Comparison of ENCODE assay signal across 13 cellular contexts in genomic region chr2:62363166-62363565, GRCh38.
DNase-seq lines count a peak whose midpoint lies in the region; ATAC-seq and TF ChIP-seq lines count a peak whose summit lies in the region.
"Had no signal": no experiment of that assay in that cellular context is flagged by ENCODE, and none has a peak within 500 bp of the region (broad histone marks: within the 10 kb centered on the region; RNA-seq: fewer than 3 reads in every experiment).

No MANE protein-coding gene starts in this region.

- H3K27ac ChIP-seq in OCI-LY1 (ENCODE audit: low read depth, low read length, poor library complexity, severe bottlenecking), result peak overlapping the region; percentile 66
- H3K27ac ChIP-seq: upper lobe of left lung had no signal

- H4K20me1 ChIP-seq in OCI-LY1 (ENCODE audit: insufficient read depth, low read length), result no peaks in the 10 kb centered on the region

- no peaks in the 10 kb centered on the region for H3K36me3 ChIP-seq in OCI-LY1 (ENCODE audit: insufficient read depth, low read length)
- H3K36me3 ChIP-seq: upper lobe of left lung had no signal

- H3K4me3 Mint-ChIP-seq in naive thymus-derived CD8-positive, alpha-beta T cell, result no peak overlapping the region

- H3K9me3 ChIP-seq in OCI-LY1 (ENCODE audit: low read length), result no peaks in the 10 kb centered on the region

- no peaks in the 10 kb centered on the region for H3K36me3 Mint-ChIP-seq in naive thymus-derived CD8-positive, alpha-beta T cell

- POLR2A ChIA-PET in naive thymus-derived CD8-positive, alpha-beta T cell (lab: Charles Lee), result no interaction called here

- H3K4me1 ChIP-seq in OCI-LY1 (ENCODE audit: insufficient read depth, low read length, severe bottlenecking), result peaks cover 29% of the 10 kb centered on the region
- H3K4me1 ChIP-seq: upper lobe of left lung had no signal

- no peak overlapping the region for H2AFZ ChIP-seq in OCI-LY1 (ENCODE audit: low read length)

- peaks cover 0 to 6% (median 1%) of the 10 kb centered on the region in 4 donors for H3K4me1 Mint-ChIP-seq in naive thymus-derived CD8-positive, alpha-beta T cell

- no peaks in the 10 kb centered on the region for H3K79me2 ChIP-seq in OCI-LY1 (ENCODE audit: insufficient read depth, low read length)

- peak; percentile 78 for ATAC-seq in GM18499 (IDR thresholded peaks at IDR 0.05; ENCODE audit: insufficient read depth, unreplicated experiment)
- ATAC-seq in GM19468 (IDR thresholded peaks at IDR 0.05; ENCODE audit: extremely low read depth, unreplicated experiment), result peak; percentile 73
- peak; percentile 84 for ATAC-seq in HG02885 (IDR thresholded peaks at IDR 0.05; ENCODE audit: poor library complexity, unreplicated experiment)
- no peak for ATAC-seq in naive thymus-derived CD8-positive, alpha-beta T cell

- DNase-seq in naive thymus-derived CD8-positive, alpha-beta T cell, result no peak
- DNase-seq in HUDEP-2 (lab: John Stamatoyannopoulos, UW; ENCODE audit: unreplicated experiment in 76 of 76), result no peak
- DNase-seq in NCI-H82 treated with DMSO at 0.1 percent for 48 hours (lab: John Stamatoyannopoulos, UW; ENCODE audit: unreplicated experiment), result no peak
- DNase-seq in NOMO-1 (lab: John Stamatoyannopoulos, UW; ENCODE audit: unreplicated experiment in 2 of 2), result no peak
- DNase-seq: activated CD8-positive, alpha-beta memory T cell treated with anti-CD3 and anti-CD28 coated beads, Interleukin-2, amount 50 U/mL, for 4 hours; AML-193; midbrain; T1000 had no signal

- peak overlapping the region; percentile 10 for H3K4me3 ChIP-seq in OCI-LY1 (ENCODE audit: low read depth, low read length, poor library complexity, severe bottlenecking)
- H3K4me3 ChIP-seq: upper lobe of left lung had no signal

- H3K27me3 Mint-ChIP-seq in naive thymus-derived CD8-positive, alpha-beta T cell, result peaks cover 0 to 3% (median 0%) of the 10 kb centered on the region in 5 donors

- H3K9me3 Mint-ChIP-seq in naive thymus-derived CD8-positive, alpha-beta T cell, result peaks cover 0 to 4% (median 0%) of the 10 kb centered on the region in 9 donors

- H3K9ac ChIP-seq in OCI-LY1 (ENCODE audit: low read length), result no peak overlapping the region; the same call in 1 of the 2 replicates

- H3K27ac Mint-ChIP-seq in naive thymus-derived CD8-positive, alpha-beta T cell, result no peak overlapping the region

- no peaks in the 10 kb centered on the region for H3F3A ChIP-seq in OCI-LY1 (ENCODE audit: insufficient read depth, low read length)

- no peaks in the 10 kb centered on the region for H3K27me3 ChIP-seq in OCI-LY1 (ENCODE audit: insufficient read depth, low read length)
- H3K27me3 ChIP-seq: upper lobe of left lung had no signal

- TF ChIP-seq CTCF in OCI-LY1 (IDR thresholded peaks at IDR 0.05; ENCODE audit: low read length), result no peak

- H3K9me2 ChIP-seq in OCI-LY1 (ENCODE audit: low read depth, low read length), result no peaks in the 10 kb centered on the region

- peak overlapping the region; percentile 48 for H3K4me2 ChIP-seq in OCI-LY1 (ENCODE audit: low read length)

Comparison
In these comparisons a context has a peak if more than half of its experiments do, and no peak if none do; other contexts are left out.
1. ATAC-seq: peak in GM18499 (single experiment), GM19468 (single experiment) and HG02885 (single experiment); none in naive thymus-derived CD8-positive, alpha-beta T cell (0 of 2).